16 cellular contexts compared by ENCODE assay signal in the genomic region with DNA sequence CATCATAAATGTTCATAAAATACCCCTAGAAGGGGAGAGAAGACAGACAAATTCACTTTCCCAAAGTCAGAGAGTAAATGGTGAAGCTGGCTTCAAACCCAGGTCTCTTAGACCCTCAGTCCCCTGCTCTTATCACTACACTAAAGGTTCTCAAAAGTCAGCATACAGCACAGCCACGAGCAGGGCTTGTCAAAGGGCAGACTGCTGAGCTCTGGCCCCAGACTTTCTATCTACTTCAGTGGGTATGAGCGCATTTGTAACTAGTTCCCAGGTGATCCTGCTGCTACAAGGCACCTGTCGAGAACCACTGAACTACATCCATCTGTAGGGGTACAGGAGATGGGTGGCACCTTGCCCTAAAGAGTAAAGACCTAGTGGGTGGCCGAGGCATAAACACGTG.
DNase-seq lines count a peak whose midpoint lies in the region; ATAC-seq, FAIRE-seq and TF ChIP-seq lines count a peak whose summit lies in the region.
"Had no signal": no experiment of that assay in that cellular context is flagged by ENCODE, and none has a peak within 500 bp of the region (broad histone marks: within the 10 kb centered on the region; RNA-seq: fewer than 3 reads in every experiment).

No MANE protein-coding gene starts in this region.

- H3K27me3 ChIP-seq in K562 (ENCODE audit: control insufficient read depth in 2 of 2, insufficient read depth in 2 of 2, low read length in 2 of 2) (no peaks in the 10 kb centered on the region), gastroesophageal sphincter (no peaks in the 10 kb centered on the region), trophoblast cell (ENCODE audit: insufficient read depth, low read length) (no peaks in the 10 kb centered on the region), upper lobe of right lung (no peaks in the 10 kb centered on the region), MM.1S (replicated peaks; ENCODE audit: insufficient read depth, low read length) (no peaks in the 10 kb centered on the region)

- no peak overlapping the region for H3K18ac ChIP-seq in trophoblast cell (ENCODE audit: low read length)

- H3K4ac ChIP-seq in trophoblast cell (ENCODE audit: low read depth, low read length): no peak overlapping the region

- H4K12ac ChIP-seq in trophoblast cell (ENCODE audit: low read depth, low read length): no peak overlapping the region

- no peak overlapping the region for H2BK120ac ChIP-seq in trophoblast cell (ENCODE audit: insufficient read depth, low read length, poor library complexity)

- H3K14ac ChIP-seq in trophoblast cell (ENCODE audit: low read length): no peak overlapping the region

- H4K20me1 ChIP-seq in K562 (replicated peaks; ENCODE audit: control insufficient read depth, insufficient read depth, low read length): no peaks in the 10 kb centered on the region
- H4K20me1 ChIP-seq in MM.1S (ENCODE audit: insufficient read depth, low read length): no peaks in the 10 kb centered on the region

- no peak overlapping the region for H4K91ac ChIP-seq in trophoblast cell (ENCODE audit: low read depth, low read length)

- intact Hi-C loops in K562 (cut with micrococcal nuclease): loop anchor here (5.0 kb wide), 1 partner anchor 37 kb away; no protein-coding TSS in a partner anchor
- intact Hi-C loops in upper lobe of right lung (cut with DNase I): no loop called here

- no peak overlapping the region for H3K4me3 ChIP-seq in K562
- H3K4me3 ChIP-seq in gastroesophageal sphincter: no peak overlapping the region
- no peak overlapping the region for H3K4me3 ChIP-seq in trophoblast cell (ENCODE audit: low read depth, low read length)
- H3K4me3 ChIP-seq in upper lobe of right lung: no peak overlapping the region
- H3K4me3 ChIP-seq in MM.1S (ENCODE audit: low read length): no peak overlapping the region

- H3K79me2 ChIP-seq in K562 (ENCODE audit: control insufficient read depth, insufficient read depth, low read length): no peaks in the 10 kb centered on the region
- no peaks in the 10 kb centered on the region for H3K79me2 ChIP-seq in trophoblast cell (ENCODE audit: control insufficient read depth, insufficient read depth, low read length, poor library complexity)
- no peaks in the 10 kb centered on the region for H3K79me2 ChIP-seq in MM.1S (ENCODE audit: low read length)

- no peaks in the 10 kb centered on the region for H3K79me1 ChIP-seq in trophoblast cell (ENCODE audit: low read length)

- no peak for TF ChIP-seq POLR2A in K562 (conservative IDR thresholded peaks at IDR 0.05)
- TF ChIP-seq POLR2A in gastroesophageal sphincter (IDR thresholded peaks at IDR 0.05): no peak

- in situ Hi-C loops in K562 (cut with MboI): no loop called here

- POLR2A ChIA-PET in K562 (lab: Yijun Ruan, JAX): no interaction called here

- WGBS in K562 (ENCODE audit: insufficient coverage, low coverage, missing lambda C conversion rate): 32% methylated on average over 5 of the region's 5 CpGs
- WGBS in gastroesophageal sphincter (ENCODE audit: low coverage in 1 of 2), 2 donors: 41 to 60% methylated on average over 2 of the region's 5 CpGs
- WGBS in trophoblast cell (ENCODE audit: extremely low coverage, insufficient coverage, insufficient read length): no CpG with 5 or more reads among the region's 5 CpGs

- H3K36me3 ChIP-seq in K562 (ENCODE audit: control insufficient read depth, insufficient read depth, low read length) (no peaks in the 10 kb centered on the region), gastroesophageal sphincter (no peaks in the 10 kb centered on the region), trophoblast cell (ENCODE audit: control insufficient read depth in 1 of 2, insufficient read depth in 2 of 2, low read length in 2 of 2) (no peaks in the 10 kb centered on the region), upper lobe of right lung (no peaks in the 10 kb centered on the region), MM.1S (replicated peaks; ENCODE audit: insufficient read depth, low read length) (no peaks in the 10 kb centered on the region)

- no peak for TF ChIP-seq CTCF in K562 (IDR thresholded peaks at IDR 0.05 in 2 of 3, conservative IDR thresholded peaks at IDR 0.05 in 1 of 3; ENCODE audit: insufficient read depth in 2 of 3, low read depth in 1 of 3, low read length in 3 of 3)
- TF ChIP-seq CTCF in gastroesophageal sphincter (IDR thresholded peaks at IDR 0.05): no peak
- TF ChIP-seq CTCF in upper lobe of right lung (IDR thresholded peaks at IDR 0.05): no peak
- no peak for TF ChIP-seq CTCF in MM.1S (IDR thresholded peaks at IDR 0.05; ENCODE audit: low read length)

- peak overlapping the region; percentile 41 for H2BK5ac ChIP-seq in trophoblast cell (ENCODE audit: low read depth, low read length, poor library complexity)

- H2BK12ac ChIP-seq in trophoblast cell (ENCODE audit: low read length): peak overlapping the region; percentile 81

- CTCF ChIA-PET in K562 (lab: Yijun Ruan, JAX; ENCODE audit: low intra/inter-chr PET ratio): no interaction called here

- H3K4me2 ChIP-seq in K562 (ENCODE audit: insufficient read depth, low read length) (no peak overlapping the region), trophoblast cell (ENCODE audit: low read length) (no peak overlapping the region), MM.1S (ENCODE audit: low read depth, low read length) (no peak overlapping the region)

- H3K4me1 ChIP-seq in K562 (replicated peaks in 1 of 2; ENCODE audit: control insufficient read depth in 2 of 2, insufficient read depth in 2 of 2, low read length in 2 of 2) (peaks cover 5 to 8% of the 10 kb centered on the region in 2 experiments; a peak in 3 of 5 replicates), gastroesophageal sphincter (peaks cover 13 to 98% (median 27%) of the 10 kb centered on the region in 3 donors), trophoblast cell (ENCODE audit: control insufficient read depth in 1 of 2, insufficient read depth in 2 of 2, low read length in 2 of 2) (no peaks in the 10 kb centered on the region), upper lobe of right lung (peaks cover 21% of the 10 kb centered on the region), MM.1S (ENCODE audit: low read length) (no peaks in the 10 kb centered on the region)

- peak overlapping the region; percentile 69 for H2AK5ac ChIP-seq in trophoblast cell (ENCODE audit: low read length)

- H3F3A ChIP-seq in MM.1S (ENCODE audit: insufficient read depth, low read length): no peaks in the 10 kb centered on the region

- no peak overlapping the region for H4K8ac ChIP-seq in trophoblast cell (ENCODE audit: low read depth, low read length)

- peak; percentile 60 for FAIRE-seq in K562 (lab: Jason Lieb, UNC)

- H3K9me2 ChIP-seq in MM.1S (replicated peaks; ENCODE audit: insufficient read depth, low read length): no peaks in the 10 kb centered on the region

- TF ChIP-seq RAD21 in K562 (CRISPR knock-in tag; conservative IDR thresholded peaks at IDR 0.05 in 1 of 2, IDR thresholded peaks at IDR 0.05 in 1 of 2): no peak

- 0 out of 4 replicates have a peak overlapping the region, but pooled peaks of 1 of the 2 experiments have one; percentile 4 for H3K9ac ChIP-seq in K562 (ENCODE audit: insufficient read depth in 1 of 2, low read depth in 2 of 2, low read length in 2 of 2)
- H3K9ac ChIP-seq in trophoblast cell (ENCODE audit: low read length): peak overlapping the region; percentile 25
- no peak overlapping the region for H3K9ac ChIP-seq in MM.1S (ENCODE audit: low read length)

- H3K9me1 ChIP-seq in K562 (ENCODE audit: control insufficient read depth, insufficient read depth, low read length): no peaks in the 10 kb centered on the region

- ATAC-seq in K562: 0 out of 3 replicates have a peak, but pooled peaks have one; percentile 26
- ATAC-seq in gastroesophageal sphincter: no peak
- peak; percentile 13 for ATAC-seq in upper lobe of right lung
- ATAC-seq in HG03439 (IDR thresholded peaks at IDR 0.05; ENCODE audit: unreplicated experiment): no peak
- ATAC-seq: activated CD8-positive, alpha-beta T cell treated with anti-CD3 and anti-CD28 coated beads, Interleukin-2, amount 10 ng/mL, durations not matched to agents 7 days and 5 days; naive thymus-derived CD8-positive, alpha-beta T cell had no signal

- H3K23ac ChIP-seq in trophoblast cell (ENCODE audit: low read length): no peak overlapping the region

- BruUV-seq in K562 (replicated peaks; lab: Mats Ljungman, UMichigan): no TSS peak

- TF ChIP-seq EP300 in K562 (IDR thresholded peaks at IDR 0.05; ENCODE audit: low read length): no peak
- no peak for TF ChIP-seq EP300 in gastroesophageal sphincter (IDR thresholded peaks at IDR 0.05)

- no peaks in the 10 kb centered on the region for H3K9me3 ChIP-seq in K562 (replicated peaks; ENCODE audit: control insufficient read depth, insufficient read depth, low read depth, low read length)
- H3K9me3 ChIP-seq in gastroesophageal sphincter: no peaks in the 10 kb centered on the region
- no peaks in the 10 kb centered on the region for H3K9me3 ChIP-seq in trophoblast cell (ENCODE audit: insufficient read depth, low read depth, low read length)
- no peaks in the 10 kb centered on the region for H3K9me3 ChIP-seq in upper lobe of right lung
- H3K9me3 ChIP-seq in MM.1S (replicated peaks; ENCODE audit: insufficient read depth, low read length): no peaks in the 10 kb centered on the region

- H3K27ac ChIP-seq in K562 (ENCODE audit: extremely low read depth, low read depth, low read length) (no peak overlapping the region), gastroesophageal sphincter (peak overlapping the region; percentile 84 to 100 (median 94)), trophoblast cell (ENCODE audit: low read depth, low read length) (no peak overlapping the region), upper lobe of right lung (peak overlapping the region; percentile 51), MM.1S (ENCODE audit: low read length) (no peak overlapping the region)

- H2AFZ ChIP-seq in K562 (ENCODE audit: low read depth, low read length): no peak overlapping the region
- no peak overlapping the region for H2AFZ ChIP-seq in trophoblast cell (ENCODE audit: insufficient read depth, low read length, poor library complexity)
- H2AFZ ChIP-seq in MM.1S (ENCODE audit: low read length): no peak overlapping the region

- DNase-seq in K562 (ENCODE audit: extremely low read depth in 1 of 4, low spot score in 3 of 4): peak in 1 of 4 experiments; percentile 24
- no peak for DNase-seq in trophoblast cell
- no peak for DNase-seq in upper lobe of right lung
- no peak for DNase-seq in MM.1S
- DNase-seq in SW480 (ENCODE audit: low spot score): no peak
- DNase-seq: activated CD8-positive, alpha-beta T cell treated with anti-CD3 and anti-CD28 coated beads, Interleukin-2, amount 10 ng/mL, durations not matched to agents 7 days and 5 days; activated T-cell treated with anti-CD3 and anti-CD28 coated beads, Interleukin-2, amount 50 U/mL, for 48 hours; Calu3; naive thymus-derived CD8-positive, alpha-beta T cell; NCI-H187 treated with DMSO at 0.1 percent for 48 hours; NCI-H446 treated with DMSO at 0.1 percent for 48 hours; SHP77 treated with DMSO at 0.1 percent for 48 hours; stimulated activated CD4-positive, alpha-beta T cell treated with anti-CD3 and anti-CD28 coated beads, Interleukin-15, amount 100 ng/mL, for 24 hours; stimulated activated naive CD4-positive, alpha-beta T cell had no signal

Comparison
In these comparisons a context has a peak if more than half of its experiments do, and no peak if none do; other contexts are left out.
1. ATAC-seq: peak in K562 (single experiment) and upper lobe of right lung (single experiment); none in gastroesophageal sphincter (single experiment) and HG03439 (single experiment).
2. H3K27ac ChIP-seq: peak in gastroesophageal sphincter (4 of 4) and upper lobe of right lung (single experiment); none in K562 (single experiment), trophoblast cell (single experiment) and MM.1S (single experiment).